20 cellular contexts compared by ENCODE assay signal in genomic region chr15:43277231-43277823, GRCh38. TPM values are rescaled to one million over a fixed set of nuclear protein-coding genes. Genes with fewer than 3 reads are reported as not detected.
DNase-seq lines count a peak whose midpoint lies in the region; ATAC-seq and TF ChIP-seq lines count a peak whose summit lies in the region.
"Had no signal": no experiment of that assay in that cellular context is flagged by ENCODE, and none has a peak within 500 bp of the region (broad histone marks: within the 10 kb centered on the region; RNA-seq: fewer than 3 reads in every experiment).

No MANE protein-coding gene starts in this region.

- TF ChIP-seq POLR2A in uterus (IDR thresholded peaks at IDR 0.05): no peak

- peak; percentile 16 for DNase-seq in COLO668 (lab: John Stamatoyannopoulos, UW; ENCODE audit: unreplicated experiment)
- DNase-seq in NCI-H69 (lab: John Stamatoyannopoulos, UW): peak; percentile 17
- no peak for DNase-seq in memory B cell (ENCODE audit: low spot score in 2 of 2)
- no peak for DNase-seq in stimulated activated naive B cell treated with anti-CD40 and anti-IgM and Interleukin-4, amounts not matched to agents 10 μg/mL and 1 μg/mL and 100 μg/mL, for 72 hours
- no peak for DNase-seq in NCI-H2171 (lab: John Stamatoyannopoulos, UW)
- no peak for DNase-seq in uterus
- DNase-seq: Calu3; CD4-positive, CD25-positive, alpha-beta regulatory T cell; DMS79 treated with DMSO at 0.1 percent for 48 hours; GOT3; NCI-H1417 treated with DMSO at 0.1 percent for 48 hours; NCI-H2029; NCI-H774; PC-3; SJCRH30 had no signal

- peak overlapping the region; percentile 55 for H3K27ac Mint-ChIP-seq in memory B cell
- no peak overlapping the region for H3K27ac Mint-ChIP-seq in stimulated activated naive B cell treated with anti-CD40 and anti-IgM and Interleukin-4, amounts not matched to agents 10 μg/mL and 1 μg/mL and 100 μg/mL, for 72 hours

- no peaks in the 10 kb centered on the region for H3K9me3 ChIP-seq in uterus

- no peak overlapping the region for H3K27ac ChIP-seq in uterus
- H3K27ac ChIP-seq: RWPE1, SJCRH30 had no signal

- no peak for TF ChIP-seq CTCF in uterus (IDR thresholded peaks at IDR 0.05)

- H3K4me3 Mint-ChIP-seq in memory B cell: no peak overlapping the region
- H3K4me3 Mint-ChIP-seq in stimulated activated naive B cell treated with anti-CD40 and anti-IgM and Interleukin-4, amounts not matched to agents 10 μg/mL and 1 μg/mL and 100 μg/mL, for 72 hours: no peak overlapping the region
- H3K4me3 Mint-ChIP-seq: CD4-positive, CD25-positive, alpha-beta regulatory T cell had no signal

- H3K4me1 Mint-ChIP-seq in memory B cell: peaks cover 15% of the 10 kb centered on the region
- peaks cover 12 to 21% of the 10 kb centered on the region in 2 donors for H3K4me1 Mint-ChIP-seq in stimulated activated naive B cell treated with anti-CD40 and anti-IgM and Interleukin-4, amounts not matched to agents 10 μg/mL and 1 μg/mL and 100 μg/mL, for 72 hours
- H3K4me1 Mint-ChIP-seq: CD4-positive, CD25-positive, alpha-beta regulatory T cell had no signal

- H3K9me3 Mint-ChIP-seq in memory B cell: no peaks in the 10 kb centered on the region
- H3K9me3 Mint-ChIP-seq in stimulated activated naive B cell treated with anti-CD40 and anti-IgM and Interleukin-4, amounts not matched to agents 10 μg/mL and 1 μg/mL and 100 μg/mL, for 72 hours: peaks cover 0 to under 1% of the 10 kb centered on the region in 2 donors

- no peak overlapping the region for H3K4me3 ChIP-seq in uterus
- H3K4me3 ChIP-seq: K562, SJCRH30 had no signal

- no peaks in the 10 kb centered on the region for H3K27me3 ChIP-seq in uterus

- peaks cover 1% of the 10 kb centered on the region for H3K36me3 Mint-ChIP-seq in memory B cell
- peaks cover 0 to under 1% of the 10 kb centered on the region in 2 donors for H3K36me3 Mint-ChIP-seq in stimulated activated naive B cell treated with anti-CD40 and anti-IgM and Interleukin-4, amounts not matched to agents 10 μg/mL and 1 μg/mL and 100 μg/mL, for 72 hours
- H3K36me3 Mint-ChIP-seq: CD4-positive, CD25-positive, alpha-beta regulatory T cell had no signal

- intact Hi-C loops in uterus (cut with DNase I; ENCODE audit: low total_unique reads): no loop called here

- no peaks in the 10 kb centered on the region for H3K27me3 Mint-ChIP-seq in memory B cell
- H3K27me3 Mint-ChIP-seq in stimulated activated naive B cell treated with anti-CD40 and anti-IgM and Interleukin-4, amounts not matched to agents 10 μg/mL and 1 μg/mL and 100 μg/mL, for 72 hours: no peaks in the 10 kb centered on the region

- ATAC-seq in memory B cell (ENCODE audit: low read depth): peak; percentile 90
- ATAC-seq in stimulated activated naive B cell treated with anti-CD40 and anti-IgM and Interleukin-4, amounts not matched to agents 10 μg/mL and 1 μg/mL and 100 μg/mL, for 72 hours (replicated peaks): peak; percentile 61 to 77
- ATAC-seq in HG02852 (IDR thresholded peaks at IDR 0.05; ENCODE audit: unreplicated experiment): no peak
- ATAC-seq: K562, PC-3 had no signal

- no peaks in the 10 kb centered on the region for H3K4me1 ChIP-seq in uterus
- H3K4me1 ChIP-seq: SJCRH30 had no signal

- H3K36me3 ChIP-seq in uterus: no peaks in the 10 kb centered on the region
- H3K36me3 ChIP-seq: SJCRH30 had no signal

RNA-seq across cellular contexts. Expression of gene TGM5, which starts 10.6 kb away (rescaled TPM):
- not detected for total RNA-seq in uterus
- total RNA-seq: Calu3; CD4-positive, CD25-positive, alpha-beta regulatory T cell; G401; NCI-H460; PC-3; SJCRH30 had no signal

RNA-seq across cellular contexts. Expression of gene TGM7, which starts 24.7 kb away (rescaled TPM):
- not detected for total RNA-seq in uterus
- total RNA-seq: Calu3; CD4-positive, CD25-positive, alpha-beta regulatory T cell; G401; K562; NCI-H460; PC-3; SJCRH30 had no signal

RNA-seq across cellular contexts. Expression of gene LCMT2, which starts 53.0 kb away (rescaled TPM):
- 10 to 100 TPM in 3 of 4 donors, 1 to 10 TPM in 1; 9.5 to 28.2 (median 12.3) TPM for total RNA-seq in uterus
- total RNA-seq: G401 had no signal

RNA-seq across cellular contexts. Expression of gene EPB42, which starts 56.5 kb away (rescaled TPM):
- total RNA-seq in uterus: 1 to 10 TPM in 1 of 4 donors, not detected in 3; 2.6 TPM
- total RNA-seq: Calu3; CD4-positive, CD25-positive, alpha-beta regulatory T cell; G401; NCI-H460; PC-3; SJCRH30 had no signal

Comparison
In these comparisons a context has a peak if more than half of its experiments do, and no peak if none do; other contexts are left out.
1. DNase-seq: peak in COLO668 (single experiment) and NCI-H69 (single experiment); none in memory B cell (0 of 2), stimulated activated naive B cell treated with anti-CD40 and anti-IgM and Interleukin-4, amounts not matched to agents 10 μg/mL and 1 μg/mL and 100 μg/mL, for 72 hours (single experiment), NCI-H2171 (single experiment) and uterus (0 of 2).